22 cellular contexts compared by ENCODE assay signal in the genomic region with DNA sequence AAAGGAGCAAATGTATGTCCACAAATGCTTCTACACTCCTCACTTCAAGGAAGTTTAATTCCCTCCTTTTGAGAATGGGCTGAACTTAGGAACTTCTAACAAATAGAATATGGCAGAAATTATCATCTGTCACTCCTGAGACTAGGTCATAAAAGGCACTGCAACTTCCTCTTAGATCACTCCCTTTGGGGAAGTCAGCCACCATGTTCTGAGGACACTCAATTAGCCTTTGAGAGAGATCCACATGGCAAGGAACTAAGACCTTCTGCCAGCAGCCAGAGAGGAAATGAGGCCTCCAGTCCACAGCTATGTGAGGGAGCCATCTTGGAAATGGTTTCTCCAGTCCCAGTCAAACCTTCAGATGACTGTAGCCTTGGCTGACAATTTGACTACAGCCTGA.
"Had no signal": no experiment of that assay in that cellular context is flagged by ENCODE, and none has a peak within 500 bp of the region (broad histone marks: within the 10 kb centered on the region; RNA-seq: fewer than 3 reads in every experiment).

No MANE protein-coding gene starts in this region.

- ATAC-seq: left colon; stimulated activated memory B cell treated with anti-CD40 and anti-IgM and Interleukin-4, amounts not matched to agents 10 μg/mL and 1 μg/mL and 100 μg/mL, for 72 hours had no signal

- DNase-seq: activated CD4-positive, alpha-beta T cell treated with anti-CD3 and anti-CD28 coated beads for 4 hours; activated CD4-positive, alpha-beta T cell treated with anti-CD3 and anti-CD28 coated beads, Interleukin-2, amount 50 U/mL, for 4 hours; activated effector memory CD4-positive, alpha-beta T cell treated with Interleukin-2 at 50 U/mL for 16 hours; activated naive CD4-positive, alpha-beta T cell treated with anti-CD3 and anti-CD28 coated beads, Interleukin-2, amount 10 ng/mL, durations not matched to agents 7 days and 5 days; activated naive CD8-positive, alpha-beta T cell treated with anti-CD3 and anti-CD28 coated beads, Interleukin-2, amount 10 ng/mL, durations not matched to agents 7 days and 5 days; cerebellar nuclear complex; colonic mucosa; effector CD8-positive, alpha-beta T cell; esophagus squamous epithelium; foreskin melanocyte; immature natural killer cell; kidney; left colon; naive B cell; nucleus accumbens; stimulated activated CD4-positive, alpha-beta T cell treated with anti-CD3 and anti-CD28 coated beads, Interleukin-1b, Interleukin-23, amount 100 ng/mL, for 48 hours; stimulated activated CD4-positive, alpha-beta T cell treated with anti-CD3 and anti-CD28 coated beads, Interleukin-4, amount 100 ng/mL, for 4 hours; stimulated activated CD8-positive, alpha-beta memory T cell treated with anti-CD3 and anti-CD28 coated beads, Interleukin-4, amount 100 ng/mL, for 48 hours; stomach; thyroid gland; upper lobe of left lung had no signal
